In genomic region chr14:67477926-67478915, GRCh38 we compare ENCODE assay signal across 12 cellular contexts. TPM values are rescaled to one million over a fixed set of nuclear protein-coding genes. Genes with fewer than 3 reads are reported as not detected.
DNase-seq lines count a peak whose midpoint lies in the region; ATAC-seq, FAIRE-seq and TF ChIP-seq lines count a peak whose summit lies in the region.
"Had no signal": no experiment of that assay in that cellular context is flagged by ENCODE, and none has a peak within 500 bp of the region (broad histone marks: within the 10 kb centered on the region; RNA-seq: fewer than 3 reads in every experiment).

No MANE protein-coding gene starts in this region.

- no peaks in the 10 kb centered on the region for H3K9me3 Mint-ChIP-seq in astrocyte (ENCODE audit: unreplicated experiment)
- no peaks in the 10 kb centered on the region for H3K9me3 Mint-ChIP-seq in WTC11

- H3K36me3 Mint-ChIP-seq in astrocyte (ENCODE audit: low read depth, unreplicated experiment) (no peaks in the 10 kb centered on the region), WTC11 (no peaks in the 10 kb centered on the region)

- H3K27ac Mint-ChIP-seq in astrocyte (ENCODE audit: unreplicated experiment) (peak overlapping the region; percentile 20), WTC11 (no peak overlapping the region; the same call in 1 of the 2 replicates)

- DNase-seq in NCI-H748 (lab: John Stamatoyannopoulos, UW; ENCODE audit: unreplicated experiment) = peak; percentile 11
- no peak for DNase-seq in NCI-H748 treated with DMSO at 0.1 percent for 48 hours (lab: John Stamatoyannopoulos, UW)
- DNase-seq in NCI-H2029 treated with DMSO at 0.1 percent for 48 hours (lab: John Stamatoyannopoulos, UW) = peak; percentile 33
- DNase-seq in astrocyte (ENCODE audit: low read depth) = no peak
- peak in 1 of 2 donors; percentile 19 for DNase-seq in gastrocnemius medialis
- no peak for DNase-seq in WTC11 (ENCODE audit: low spot score)
- DNase-seq in caudate nucleus (lab: John Stamatoyannopoulos, UW) = no peak
- DNase-seq: activated T-cell treated with anti-CD3 and anti-CD28 coated beads, Interleukin-2, amount 50 U/mL, for 1 hour; GOT3; SHP77 treated with DMSO at 0.1 percent for 48 hours had no signal

- H3K4me2 ChIP-seq in astrocyte (ENCODE audit: low read length) = no peak overlapping the region

- H3K79me2 ChIP-seq in astrocyte (ENCODE audit: insufficient read depth, low read length) = no peaks in the 10 kb centered on the region

- H3K4me3 Mint-ChIP-seq in astrocyte (ENCODE audit: unreplicated experiment) (no peak overlapping the region), WTC11 (no peak overlapping the region)

- H3K27me3 Mint-ChIP-seq in astrocyte (ENCODE audit: low read depth, unreplicated experiment) = peaks cover 10% of the 10 kb centered on the region
- no peaks in the 10 kb centered on the region for H3K27me3 Mint-ChIP-seq in WTC11 (ENCODE audit: low read depth)

- no peak overlapping the region for H3K9ac ChIP-seq in astrocyte (ENCODE audit: low read length)

- peak overlapping the region; percentile 41 for H2AFZ ChIP-seq in astrocyte (ENCODE audit: low read depth, low read length)

- H3K36me3 ChIP-seq in astrocyte (ENCODE audit: insufficient read depth, low read length) (no peaks in the 10 kb centered on the region), gastrocnemius medialis (no peaks in the 10 kb centered on the region)
- H3K36me3 ChIP-seq: thoracic aorta had no signal

- no peak for TF ChIP-seq POLR2A in gastrocnemius medialis (IDR thresholded peaks at IDR 0.05)

- H3K9me3 ChIP-seq in astrocyte (ENCODE audit: insufficient read depth, low read depth, low read length) (no peaks in the 10 kb centered on the region), gastrocnemius medialis (no peaks in the 10 kb centered on the region)
- H3K9me3 ChIP-seq: thoracic aorta had no signal

- H3K4me1 Mint-ChIP-seq in astrocyte (ENCODE audit: low read depth, unreplicated experiment) (peaks cover 6% of the 10 kb centered on the region), WTC11 (peaks cover 7% of the 10 kb centered on the region)

- intact Hi-C loops in gastrocnemius medialis (cut with DNase I; ENCODE audit: low total_unique reads) = no loop called here

- H4K20me1 ChIP-seq in astrocyte (ENCODE audit: insufficient read depth, low read length) = no peaks in the 10 kb centered on the region

- peak; percentile 56 to 85 for ATAC-seq in gastrocnemius medialis
- ATAC-seq in WTC11 = no peak
- no peak for ATAC-seq in HG02798 (IDR thresholded peaks at IDR 0.05; ENCODE audit: poor library complexity, unreplicated experiment)

- H3K27me3 ChIP-seq in astrocyte (ENCODE audit: insufficient read depth, low read length) (no peaks in the 10 kb centered on the region), gastrocnemius medialis (no peaks in the 10 kb centered on the region)

- in situ Hi-C loops in gastrocnemius medialis (cut with MboI; ENCODE audit: low sequenced_read_pairs in 4 of 4) = no loop called here

- no peak for FAIRE-seq in astrocyte (lab: Jason Lieb, UNC)

- CTCF ChIA-PET in WTC11 (lab: Charles Lee) = interaction anchor here (0.6 to 2.7 kb wide), 9 partner anchors 11 to 93 kb away, joined by 3 to 13 read pairs (median 4); no protein-coding TSS in a partner anchor

- no peak overlapping the region for H3K4me3 ChIP-seq in astrocyte (ENCODE audit: insufficient read depth, low read depth, low read length)
- H3K4me3 ChIP-seq in gastrocnemius medialis = no peak overlapping the region
- H3K4me3 ChIP-seq: thoracic aorta had no signal

- H3K4me1 ChIP-seq in astrocyte (ENCODE audit: insufficient read depth, low read length) (no peaks in the 10 kb centered on the region), gastrocnemius medialis (peaks cover 0 to 13% of the 10 kb centered on the region in 2 donors)

- POLR2A ChIA-PET in WTC11 (lab: Charles Lee) = no interaction called here

- TF ChIP-seq CTCF in astrocyte (IDR thresholded peaks at IDR 0.05; ENCODE audit: insufficient read depth, low read depth, low read length) = no peak
- TF ChIP-seq CTCF in gastrocnemius medialis (IDR thresholded peaks at IDR 0.05 in 4 of 5, conservative IDR thresholded peaks at IDR 0.05 in 1 of 5) = no peak
- TF ChIP-seq CTCF in WTC11 (IDR thresholded peaks at IDR 0.05) = no peak

- H3K27ac ChIP-seq in astrocyte (ENCODE audit: low read depth, low read length) (no peak overlapping the region), gastrocnemius medialis (no peak overlapping the region), caudate nucleus (ENCODE audit: low read depth, low read length) (no peak overlapping the region)
- H3K27ac ChIP-seq: thoracic aorta had no signal

TF ChIP-seq in WTC11, 78 proteins besides CTCF, POLR2A, EP300 and RAD21:
- TF ChIP-seq HMGXB4 (CRISPR knock-in tag; IDR thresholded peaks at IDR 0.05) (no peak), ZBTB21 (CRISPR knock-in tag; IDR thresholded peaks at IDR 0.05; ENCODE audit: borderline replicate concordance) (no peak), CREM (CRISPR knock-in tag; IDR thresholded peaks at IDR 0.05) (no peak), AFF4 (CRISPR knock-in tag; IDR thresholded peaks at IDR 0.05; ENCODE audit: borderline replicate concordance) (no peak)

RNA-seq across cellular contexts. Expression of gene TMEM229B, which starts 10.3 kb away (rescaled TPM):
- total RNA-seq in astrocyte (1.3 and 1.8 TPM in 2 replicates), gastrocnemius medialis (1 to 10 TPM in 1 of 4 donors, under 1 TPM in 2, not detected in 1; 0.07 to 3.3 (median 0.20) TPM), WTC11 (2021) (0.69 to 0.90 TPM (median 0.87 TPM) in 3 replicates)

RNA-seq across cellular contexts. Expression of gene PLEKHH1, which starts 54.9 kb away (rescaled TPM):
- 2.3 and 3.3 TPM in 2 replicates for total RNA-seq in astrocyte
- 1 to 10 TPM in 3 of 4 donors, under 1 TPM in 1; 0.75 to 3.4 (median 2.5) TPM for total RNA-seq in gastrocnemius medialis
- total RNA-seq in WTC11 (2021) = 45.4 to 49.8 TPM (median 48.3 TPM) in 3 replicates

Comparison
In these comparisons a context has a peak if more than half of its experiments do, and no peak if none do; other contexts are left out.
1. DNase-seq: peak in NCI-H748 (single experiment) and NCI-H2029 treated with DMSO at 0.1 percent for 48 hours (single experiment); none in NCI-H748 treated with DMSO at 0.1 percent for 48 hours (single experiment), astrocyte (single experiment), WTC11 (single experiment) and caudate nucleus (0 of 61).
2. ATAC-seq: peak in gastrocnemius medialis (2 of 2); none in WTC11 (single experiment) and HG02798 (single experiment).
3. RNA of gene PLEKHH1, which starts 54.9 kb away (total RNA-seq): 45.4 to 49.8 TPM in WTC11; 2.3 to 3.3 TPM in astrocyte and 0.75 to 3.4 TPM in gastrocnemius medialis; every median in the first group is over 10 times any median in the second.